17 cellular contexts compared by ENCODE assay signal in genomic region chr12:127785936-127786335, GRCh38.
"Had no signal": no experiment of that assay in that cellular context is flagged by ENCODE, and none has a peak within 500 bp of the region (broad histone marks: within the 10 kb centered on the region; RNA-seq: fewer than 3 reads in every experiment).

No MANE protein-coding gene starts in this region.

- H3K4me3 ChIP-seq: adrenal gland, left lung, pancreas, sigmoid colon, tibial artery had no signal

- H3K36me3 ChIP-seq: adrenal gland, left lung, neutrophil, pancreas, sigmoid colon, tibial artery had no signal

- H3K9me3 ChIP-seq: adrenal gland, left lung, neutrophil, pancreas, sigmoid colon had no signal

- H3K27ac ChIP-seq: adrenal gland, epithelial cell of prostate, left lung, neutrophil, pancreas, sigmoid colon, tibial artery had no signal

- H3K27me3 ChIP-seq: adrenal gland, neutrophil, sigmoid colon, tibial artery had no signal

- H3K27me3 Mint-ChIP-seq: naive B cell had no signal

- ATAC-seq: activated naive CD4-positive, alpha-beta T cell treated with anti-CD3 and anti-CD28 coated beads, Interleukin-2, amount 50 U/mL, for 72 hours; left lung; pancreas had no signal

- H3K4me3 Mint-ChIP-seq: endodermal cell, naive B cell had no signal

- H3K4me1 Mint-ChIP-seq: naive B cell had no signal

- H3K27ac Mint-ChIP-seq: activated naive CD4-positive, alpha-beta T cell treated with anti-CD3 and anti-CD28 coated beads, Interleukin-2, amount 50 U/mL, for 72 hours; endodermal cell; naive B cell had no signal

- H3K9me3 Mint-ChIP-seq: endodermal cell had no signal

- H3K4me1 ChIP-seq: adrenal gland, left lung, pancreas, sigmoid colon had no signal

- DNase-seq: activated CD4-positive, alpha-beta T cell treated with anti-CD3 and anti-CD28 coated beads, Interleukin-2, amount 50 U/mL, for 48 hours; activated gamma-delta T cell; endodermal cell; left lung; mammary epithelial cell; naive B cell; pancreas; sigmoid colon; stimulated activated CD8-positive, alpha-beta memory T cell treated with anti-CD3 and anti-CD28 coated beads, Interleukin-4, amount 100 ng/mL, for 48 hours; stimulated activated naive CD4-positive, alpha-beta T cell treated with Interleukin-2 at 50 U/mL for 16 hours; SW 1271; T-helper 2 cell; tibial artery had no signal
